20 cellular contexts compared by ENCODE assay signal in the genomic region with DNA sequence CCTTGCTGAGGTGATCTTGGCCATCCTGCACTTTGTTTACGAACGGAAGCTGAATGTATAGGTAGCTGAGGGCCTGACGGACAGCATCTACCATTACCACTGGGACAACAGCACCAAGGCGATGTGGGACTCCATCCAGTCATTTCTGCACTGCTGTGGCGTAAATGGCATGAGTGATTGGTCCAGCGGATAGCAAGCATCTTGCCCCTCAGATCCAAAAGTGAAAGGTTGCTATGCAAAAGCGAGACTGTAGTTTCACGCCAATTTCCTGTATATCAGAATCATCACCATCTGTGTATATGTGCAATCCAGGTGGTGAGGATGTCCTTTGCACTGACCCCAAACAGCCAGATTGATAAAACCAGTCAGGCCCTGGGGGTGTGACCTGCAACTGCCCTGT. TPM values are rescaled to one million over a fixed set of nuclear protein-coding genes. Genes with fewer than 3 reads are reported as not detected.
DNase-seq lines count a peak whose midpoint lies in the region; ATAC-seq and TF ChIP-seq lines count a peak whose summit lies in the region.
"Had no signal": no experiment of that assay in that cellular context is flagged by ENCODE, and none has a peak within 500 bp of the region (broad histone marks: within the 10 kb centered on the region; RNA-seq: fewer than 3 reads in every experiment).

No MANE protein-coding gene starts in this region.

- ATAC-seq in GM21526 (IDR thresholded peaks at IDR 0.05; ENCODE audit: low FRiP score, unreplicated experiment) (peak; percentile 48), HG03280 (IDR thresholded peaks at IDR 0.05; ENCODE audit: unreplicated experiment) (peak; percentile 66)
- ATAC-seq: HepG2 had no signal

- no peak overlapping the region for H3K4me3 Mint-ChIP-seq in activated T-cell treated with anti-CD3 and anti-CD28 coated beads, Interleukin-2, amount 50 U/mL, for 24 hours

- peaks cover 33% of the 10 kb centered on the region for H3K4me1 Mint-ChIP-seq in activated T-cell treated with anti-CD3 and anti-CD28 coated beads, Interleukin-2, amount 50 U/mL, for 24 hours (ENCODE audit: low read depth)

- H2BK120ac ChIP-seq in neuronal stem cell (ENCODE audit: low read depth, low read length): no peak overlapping the region

- no peak overlapping the region for H3K4ac ChIP-seq in neuronal stem cell (ENCODE audit: low read length)

- H3K18ac ChIP-seq in neuronal stem cell (ENCODE audit: low read length): no peak overlapping the region

- H3K27me3 ChIP-seq in neuronal stem cell (ENCODE audit: control insufficient read depth in 3 of 3, insufficient read depth in 3 of 3, low read depth in 1 of 3, low read length in 3 of 3) (no peaks in the 10 kb centered on the region), prostate gland (replicated peaks; ENCODE audit: insufficient read depth) (no peaks in the 10 kb centered on the region)
- H3K27me3 ChIP-seq: brain microvascular endothelial cell, spleen, tibial nerve had no signal

- peak overlapping the region; percentile 34 for H3K27ac Mint-ChIP-seq in activated T-cell treated with anti-CD3 and anti-CD28 coated beads, Interleukin-2, amount 50 U/mL, for 24 hours

- no peak overlapping the region for H2BK15ac ChIP-seq in neuronal stem cell (ENCODE audit: low read length)

- no peak overlapping the region for H3K27ac ChIP-seq in neuronal stem cell (replicated peaks; ENCODE audit: low read length)
- H3K27ac ChIP-seq in prostate gland: no peak overlapping the region
- H3K27ac ChIP-seq: 22Rv1, brain microvascular endothelial cell, RWPE1, spleen had no signal

- H3K36me3 Mint-ChIP-seq in activated T-cell treated with anti-CD3 and anti-CD28 coated beads, Interleukin-2, amount 50 U/mL, for 24 hours (ENCODE audit: low read depth): peaks cover 5% of the 10 kb centered on the region

- no peak overlapping the region for H2AFZ ChIP-seq in neuronal stem cell (ENCODE audit: low read length)

- TF ChIP-seq POLR2A in prostate gland (IDR thresholded peaks at IDR 0.05): no peak

- peak overlapping the region; percentile 0 for H3K9ac ChIP-seq in neuronal stem cell (ENCODE audit: low read depth, low read length, poor library complexity)

- peak overlapping the region; percentile 89 for H2AK5ac ChIP-seq in neuronal stem cell (ENCODE audit: low read depth, low read length)

- no peak overlapping the region for H3K14ac ChIP-seq in neuronal stem cell (ENCODE audit: low read length)

- DNase-seq in activated T-cell treated with anti-CD3 and anti-CD28 coated beads, Interleukin-2, amount 50 U/mL, for 24 hours: no peak
- no peak for DNase-seq in activated T-cell treated with anti-CD3 and anti-CD28 coated beads for 4 hours
- DNase-seq in neuronal stem cell (ENCODE audit: low spot score): no peak
- DNase-seq in activated CD4-positive, alpha-beta T cell treated with anti-CD3 and anti-CD28 coated beads for 4 hours: no peak
- DNase-seq in prostate gland (ENCODE audit: low spot score): no peak
- no peak for DNase-seq in GF-D8 (lab: John Stamatoyannopoulos, UW)
- DNase-seq: activated effector memory CD4-positive, alpha-beta T cell treated with Interleukin-2 at 50 U/mL for 16 hours; brain microvascular endothelial cell; CD8-positive, alpha-beta memory T cell; effector CD8-positive, alpha-beta T cell; foreskin fibroblast; mesendoderm; NCI-H1694; spleen had no signal

- H3K4me2 ChIP-seq in neuronal stem cell (ENCODE audit: insufficient read depth, low read length, poor library complexity, severe bottlenecking): no peak overlapping the region

- no peaks in the 10 kb centered on the region for H3K9me3 ChIP-seq in neuronal stem cell (replicated peaks in 1 of 2; ENCODE audit: control insufficient read depth in 2 of 2, insufficient read depth in 1 of 2, low read depth in 1 of 2, low read length in 2 of 2)
- H3K9me3 ChIP-seq in prostate gland: no peaks in the 10 kb centered on the region
- H3K9me3 ChIP-seq: spleen, tibial nerve had no signal

- no peaks in the 10 kb centered on the region for H3K9me3 Mint-ChIP-seq in activated T-cell treated with anti-CD3 and anti-CD28 coated beads, Interleukin-2, amount 50 U/mL, for 24 hours
- H3K9me3 Mint-ChIP-seq: CD8-positive, alpha-beta memory T cell had no signal

- H3K4me3 ChIP-seq in neuronal stem cell (ENCODE audit: low read length in 2 of 2) (no peak overlapping the region), prostate gland (no peak overlapping the region)
- H3K4me3 ChIP-seq: tibial nerve had no signal

- intact Hi-C loops in prostate gland (cut with DNase I): loop anchor here (10.0 kb wide), 2 partner anchors 297 to 523 kb away; a partner anchor contains a TSS

- H4K8ac ChIP-seq in neuronal stem cell (ENCODE audit: low read depth, low read length): no peak overlapping the region

- no peak overlapping the region for H4K91ac ChIP-seq in neuronal stem cell (ENCODE audit: low read depth, low read length, poor library complexity)

- H3K4me1 ChIP-seq in neuronal stem cell (ENCODE audit: control insufficient read depth in 2 of 2, insufficient read depth in 1 of 2, low read depth in 1 of 2, low read length in 2 of 2): peaks cover 2% of the 10 kb centered on the region in 2 donors
- peaks cover 6% of the 10 kb centered on the region for H3K4me1 ChIP-seq in prostate gland (replicated peaks)

- no peak overlapping the region for H2BK12ac ChIP-seq in neuronal stem cell (ENCODE audit: low read length)

- no peak overlapping the region for H2BK5ac ChIP-seq in neuronal stem cell (ENCODE audit: low read length)

- H3K36me3 ChIP-seq in neuronal stem cell (replicated peaks in 1 of 2; ENCODE audit: control insufficient read depth in 2 of 2, insufficient read depth in 2 of 2, low read length in 2 of 2) (no peaks in the 10 kb centered on the region), prostate gland (no peaks in the 10 kb centered on the region)
- H3K36me3 ChIP-seq: brain microvascular endothelial cell, spleen, tibial nerve had no signal

- peaks cover 4% of the 10 kb centered on the region for H3K79me1 ChIP-seq in neuronal stem cell (ENCODE audit: low read depth, low read length)

- WGBS in neuronal stem cell (ENCODE audit: extremely low coverage in 2 of 2, insufficient read length in 2 of 2, insufficient replicate concordance in 1 of 2), 2 donors: no CpG with 5 or more reads among the region's 8 CpGs
- WGBS in prostate gland: 96% methylated on average over 8 of the region's 8 CpGs

- no peak for TF ChIP-seq CTCF in prostate gland (IDR thresholded peaks at IDR 0.05)

- H3K23ac ChIP-seq in neuronal stem cell (ENCODE audit: low read depth, low read length, poor library complexity): no peak overlapping the region

- no peaks in the 10 kb centered on the region for H3K27me3 Mint-ChIP-seq in activated T-cell treated with anti-CD3 and anti-CD28 coated beads, Interleukin-2, amount 50 U/mL, for 24 hours
- H3K27me3 Mint-ChIP-seq: CD8-positive, alpha-beta memory T cell had no signal

RNA-seq across cellular contexts. Expression of a gene that starts 4.2 kb away (rescaled TPM):
- 81.0 TPM for polyA plus RNA-seq in neuronal stem cell (2013, experiment 1 of 2)
- 82.5 TPM for polyA plus RNA-seq in neuronal stem cell (2013, experiment 2 of 2)
- 100 to 1,000 TPM in 1 of 2 donors, 10 to 100 TPM in 1; 84.5 to 133 TPM for total RNA-seq in prostate gland
